Comparison of ENCODE assay signal across 3 cellular contexts in genomic region chr4:103002551-103002950, GRCh38.
TF ChIP-seq lines count a peak whose summit lies in the region.

No MANE protein-coding gene starts in this region.

TF ChIP-seq in A549, 52 proteins besides CTCF, POLR2A, EP300 and RAD21:
- TF ChIP-seq, protein P1, sequence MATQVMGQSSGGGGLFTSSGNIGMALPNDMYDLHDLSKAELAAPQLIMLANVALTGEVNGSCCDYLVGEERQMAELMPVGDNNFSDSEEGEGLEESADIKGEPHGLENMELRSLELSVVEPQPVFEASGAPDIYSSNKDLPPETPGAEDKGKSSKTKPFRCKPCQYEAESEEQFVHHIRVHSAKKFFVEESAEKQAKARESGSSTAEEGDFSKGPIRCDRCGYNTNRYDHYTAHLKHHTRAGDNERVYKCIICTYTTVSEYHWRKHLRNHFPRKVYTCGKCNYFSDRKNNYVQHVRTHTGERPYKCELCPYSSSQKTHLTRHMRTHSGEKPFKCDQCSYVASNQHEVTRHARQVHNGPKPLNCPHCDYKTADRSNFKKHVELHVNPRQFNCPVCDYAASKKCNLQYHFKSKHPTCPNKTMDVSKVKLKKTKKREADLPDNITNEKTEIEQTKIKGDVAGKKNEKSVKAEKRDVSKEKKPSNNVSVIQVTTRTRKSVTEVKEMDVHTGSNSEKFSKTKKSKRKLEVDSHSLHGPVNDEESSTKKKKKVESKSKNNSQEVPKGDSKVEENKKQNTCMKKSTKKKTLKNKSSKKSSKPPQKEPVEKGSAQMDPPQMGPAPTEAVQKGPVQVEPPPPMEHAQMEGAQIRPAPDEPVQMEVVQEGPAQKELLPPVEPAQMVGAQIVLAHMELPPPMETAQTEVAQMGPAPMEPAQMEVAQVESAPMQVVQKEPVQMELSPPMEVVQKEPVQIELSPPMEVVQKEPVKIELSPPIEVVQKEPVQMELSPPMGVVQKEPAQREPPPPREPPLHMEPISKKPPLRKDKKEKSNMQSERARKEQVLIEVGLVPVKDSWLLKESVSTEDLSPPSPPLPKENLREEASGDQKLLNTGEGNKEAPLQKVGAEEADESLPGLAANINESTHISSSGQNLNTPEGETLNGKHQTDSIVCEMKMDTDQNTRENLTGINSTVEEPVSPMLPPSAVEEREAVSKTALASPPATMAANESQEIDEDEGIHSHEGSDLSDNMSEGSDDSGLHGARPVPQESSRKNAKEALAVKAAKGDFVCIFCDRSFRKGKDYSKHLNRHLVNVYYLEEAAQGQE (IDR thresholded peaks at IDR 0.05): peak; percentile 68; the same call in 1 of the 2 replicates
- TF ChIP-seq RFX5 (IDR thresholded peaks at IDR 0.05): no peak

TF ChIP-seq in IMR-90, 13 proteins besides CTCF, POLR2A, EP300 and RAD21:
- TF ChIP-seq BHLHE40 (IDR thresholded peaks at IDR 0.05; ENCODE audit: low read depth, low read length) (no peak), MAZ (IDR thresholded peaks at IDR 0.05; ENCODE audit: borderline replicate concordance, low read depth, low read length) (no peak), MXI1 (IDR thresholded peaks at IDR 0.05; ENCODE audit: borderline replicate concordance, low read depth, low read length) (no peak), CEBPB (IDR thresholded peaks at IDR 0.05; ENCODE audit: low read depth, low read length) (no peak)
TF ChIP-seq in IMR-90: peak in this region for 0.

TF ChIP-seq in K562, 482 proteins besides CTCF, POLR2A, EP300 and RAD21:
- TF ChIP-seq KAT2B (IDR thresholded peaks at IDR 0.05; ENCODE audit: low read depth, low read length) (no peak), MIER1 (IDR thresholded peaks at IDR 0.05; ENCODE audit: low read depth) (0 out of 2 replicates have a peak, but pooled peaks have one; percentile 47), EHMT2 (IDR thresholded peaks at IDR 0.05) (peak; percentile 82)
